ENCODE assay signal across 1 cellular context in the genomic region with DNA sequence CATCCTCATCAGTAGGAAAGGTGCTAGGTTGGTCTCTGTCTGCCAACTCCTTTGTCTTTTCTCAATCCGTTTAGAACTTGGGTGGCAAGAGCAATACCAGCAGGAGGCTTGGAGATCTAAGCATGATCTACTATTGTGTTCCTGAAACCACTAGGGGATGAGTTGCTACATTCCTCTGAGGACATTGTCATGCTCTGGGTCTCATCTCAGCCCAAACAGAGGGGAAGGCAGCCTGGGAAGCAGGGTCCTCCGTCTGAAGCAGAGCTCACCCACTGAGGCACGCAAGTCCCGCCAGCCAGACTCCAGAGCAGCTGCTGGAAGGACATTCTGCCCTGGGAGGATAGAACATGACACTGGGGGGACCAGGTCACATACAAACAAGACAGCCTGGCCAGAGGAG.
TF ChIP-seq lines count a peak whose summit lies in the region.

No MANE protein-coding gene starts in this region.

TF ChIP-seq in H1, 55 proteins besides CTCF, POLR2A, EP300 and RAD21 (continued from another document):
- TF ChIP-seq USF2 (IDR thresholded peaks at IDR 0.05; ENCODE audit: low read length), result no peak
TF ChIP-seq in H1: peak in this region for 0.
